34 cellular contexts compared by ENCODE assay signal in the genomic region with DNA sequence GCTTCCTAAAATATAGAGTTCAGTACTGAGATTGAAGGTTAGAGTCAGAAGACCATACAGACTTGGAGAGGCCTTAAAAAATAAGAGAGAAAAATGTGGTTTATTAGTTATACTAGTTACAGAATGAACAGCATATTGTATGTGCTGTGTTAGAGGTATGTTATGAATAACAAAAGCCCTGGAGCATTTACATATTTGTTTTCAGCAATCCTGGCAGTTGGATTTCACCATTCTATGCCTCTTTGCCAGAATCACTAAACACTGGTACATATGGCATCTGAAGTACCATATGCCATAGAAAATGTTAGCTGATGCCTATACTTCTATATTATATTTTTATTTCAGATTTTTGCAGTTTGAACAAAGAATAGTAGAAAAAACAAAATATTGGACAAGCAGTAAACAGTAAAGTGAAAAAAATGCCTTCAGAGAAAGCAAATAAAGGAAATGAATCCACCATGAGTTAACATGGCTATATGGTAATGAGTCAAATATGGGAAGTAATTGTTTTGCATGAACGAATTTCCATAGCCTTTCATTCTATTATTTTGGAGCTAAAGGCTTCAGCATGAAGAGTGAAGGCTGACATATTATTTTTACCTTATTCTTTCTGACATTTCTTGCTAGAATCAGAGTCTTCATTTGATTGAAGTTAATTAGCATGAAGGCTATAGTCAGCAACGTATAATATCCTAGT. TPM values are rescaled to one million over a fixed set of nuclear protein-coding genes. Genes with fewer than 3 reads are reported as not detected.
DNase-seq lines count a peak whose midpoint lies in the region; ATAC-seq and TF ChIP-seq lines count a peak whose summit lies in the region.
"Had no signal": no experiment of that assay in that cellular context is flagged by ENCODE, and none has a peak within 500 bp of the region (broad histone marks: within the 10 kb centered on the region; RNA-seq: fewer than 3 reads in every experiment).

No MANE protein-coding gene starts in this region.

- no peaks in the 10 kb centered on the region for H3K27me3 ChIP-seq in SK-N-SH (ENCODE audit: insufficient read depth)
- no peaks in the 10 kb centered on the region for H3K27me3 ChIP-seq in neural cell (ENCODE audit: insufficient read depth, low read depth, low read length)
- H3K27me3 ChIP-seq: colonic mucosa, esophagus squamous epithelium, gastrocnemius medialis, vagina had no signal

- H3K36me3 Mint-ChIP-seq in activated naive CD8-positive, alpha-beta T cell treated with anti-CD3 and anti-CD28 coated beads, Interleukin-2, amount 50 U/mL, for 24 hours (ENCODE audit: low read depth), result no peaks in the 10 kb centered on the region
- H3K36me3 Mint-ChIP-seq: CD4-positive, alpha-beta memory T cell; immature natural killer cell had no signal

- TF ChIP-seq EP300 in SK-N-SH (IDR thresholded peaks at IDR 0.05; ENCODE audit: borderline replicate concordance in 1 of 2, low read depth in 1 of 2, low read length in 1 of 2) (no peak), neural cell (conservative IDR thresholded peaks at IDR 0.05; ENCODE audit: poor library complexity, severe bottlenecking) (peak; percentile 16)

- peaks cover 0 to 13% of the 10 kb centered on the region in 2 experiments; a peak in 3 of 4 replicates for H3K4me1 ChIP-seq in SK-N-SH (ENCODE audit: control insufficient read depth in 1 of 2, insufficient read depth in 2 of 2, low read depth in 1 of 2, low read length in 1 of 2)
- H3K4me1 ChIP-seq: colonic mucosa, esophagus squamous epithelium, gastrocnemius medialis, prostate gland had no signal

- peaks cover 22% of the 10 kb centered on the region for H3F3A ChIP-seq in SK-N-SH (replicated peaks; ENCODE audit: insufficient read depth)
- H3F3A ChIP-seq in neural cell (ENCODE audit: insufficient read depth, low read length, poor library complexity, severe bottlenecking), result peaks cover 15% of the 10 kb centered on the region

- no peak for DNase-seq in SK-N-SH
- DNase-seq in NCI-H1694 (lab: John Stamatoyannopoulos, UW), result peak; percentile 61
- DNase-seq in activated naive CD8-positive, alpha-beta T cell treated with anti-CD3 and anti-CD28 coated beads, Interleukin-2, amount 50 U/mL, for 24 hours, result no peak
- no peak for DNase-seq in stimulated activated CD4-positive, alpha-beta T cell treated with anti-CD3 and anti-CD28 coated beads, Interleukin-1b, Interleukin-23, amount 100 ng/mL, for 48 hours
- DNase-seq in iPS-NIHi7 (ENCODE audit: extremely low spot score), result no peak
- DNase-seq: activated CD4-positive, alpha-beta T cell treated with anti-CD3 and anti-CD28 coated beads for 48 hours; activated CD8-positive, alpha-beta memory T cell treated with anti-CD3 and anti-CD28 coated beads, Interleukin-2, amount 10 ng/mL, durations not matched to agents 7 days and 5 days; activated naive CD4-positive, alpha-beta T cell treated with anti-CD3 and anti-CD28 coated beads, Interleukin-2, amount 10 ng/mL, durations not matched to agents 7 days and 5 days; activated T-cell treated with anti-CD3 and anti-CD28 coated beads, Interleukin-2, amount 50 U/mL, for 72 hours; anterior cingulate cortex; CD4-positive, alpha-beta memory T cell; colonic mucosa; DMS53; effector memory CD4-positive, alpha-beta T cell; esophagus squamous epithelium; gastrocnemius medialis; GF-D8; H9; hippocampal formation; immature natural killer cell; IMR-90; mesenchymal stem cell; NCI-H2029 treated with DMSO at 0.1 percent for 48 hours; NCI-H510A; OCI-M1; stimulated activated naive CD8-positive, alpha-beta T cell treated with anti-CD3 and anti-CD28 coated beads, Interleukin-15, Interleukin-2, amounts not matched to agents 100 U/mL and 50 U/mL, for 24 hours; T-helper 9 cell had no signal

- ATAC-seq in SK-N-SH treated with all-trans-retinoic acid at 6 μM for 48 hours, result no peak
- no peak for ATAC-seq in activated naive CD8-positive, alpha-beta T cell treated with anti-CD3 and anti-CD28 coated beads, Interleukin-2, amount 50 U/mL, for 24 hours
- ATAC-seq in HG03521 (IDR thresholded peaks at IDR 0.05; ENCODE audit: unreplicated experiment), result no peak
- ATAC-seq: activated CD8-positive, alpha-beta memory T cell treated with anti-CD3 and anti-CD28 coated beads, Interleukin-2, amount 10 ng/mL, durations not matched to agents 7 days and 5 days; gastrocnemius medialis; left lobe of liver had no signal

- H3K4me2 ChIP-seq in SK-N-SH (0 out of 2 replicates have a peak overlapping the region, but pooled peaks have one; percentile 46), neural cell (ENCODE audit: low read length) (peak overlapping the region; percentile 32)

- H2AFZ ChIP-seq in SK-N-SH (ENCODE audit: low read depth) (0 out of 2 replicates have a peak overlapping the region, but pooled peaks have one; percentile 62), neural cell (ENCODE audit: low read depth, low read length) (no peak overlapping the region)

- peaks cover 30% of the 10 kb centered on the region for H3K4me1 Mint-ChIP-seq in activated naive CD8-positive, alpha-beta T cell treated with anti-CD3 and anti-CD28 coated beads, Interleukin-2, amount 50 U/mL, for 24 hours
- H3K4me1 Mint-ChIP-seq: H9, immature natural killer cell had no signal

- CTCF ChIA-PET in SK-N-SH (lab: Yijun Ruan, JAX), result interaction anchor here (1.1 to 4.6 kb wide), 7 partner anchors 10 to 60 kb away, joined by 3 to 31 read pairs (median 4); no protein-coding TSS in a partner anchor

- TF ChIP-seq CTCF in SK-N-SH (IDR thresholded peaks at IDR 0.05), result no peak
- TF ChIP-seq CTCF in neural cell (IDR thresholded peaks at IDR 0.05; ENCODE audit: poor library complexity, severe bottlenecking), result no peak

- WGBS in SK-N-SH (ENCODE audit: low lambda C conversion rate), result 76% methylated on average over 2 of the region's 2 CpGs

- H3K79me2 ChIP-seq in SK-N-SH (ENCODE audit: insufficient read depth), result no peaks in the 10 kb centered on the region
- H3K79me2 ChIP-seq in neural cell (replicated peaks; ENCODE audit: insufficient read depth, low read length), result no peaks in the 10 kb centered on the region

- TF ChIP-seq RAD21 in SK-N-SH (IDR thresholded peaks at IDR 0.05; ENCODE audit: low read length) (no peak), neural cell (conservative IDR thresholded peaks at IDR 0.05) (no peak)

- H3K9me3 ChIP-seq in SK-N-SH (no peaks in the 10 kb centered on the region), neural cell (ENCODE audit: low read length) (no peaks in the 10 kb centered on the region)
- H3K9me3 ChIP-seq: colonic mucosa, esophagus squamous epithelium, gastrocnemius medialis, prostate gland, vagina had no signal

- H3K27ac ChIP-seq in SK-N-SH (ENCODE audit: low read depth in 2 of 2, low read length in 1 of 2) (peak overlapping the region; percentile 88 to 90; a peak in 3 of 4 replicates), neural cell (ENCODE audit: low read length) (peak overlapping the region; percentile 88)
- H3K27ac ChIP-seq: colonic mucosa, esophagus squamous epithelium, gastrocnemius medialis, vagina, VCaP had no signal

- H3K4me3 ChIP-seq in SK-N-SH (ENCODE audit: low read depth in 2 of 2, low read length in 1 of 2) (no peak overlapping the region), neural cell (ENCODE audit: low read length) (peak overlapping the region; percentile 23)
- H3K4me3 ChIP-seq: colonic mucosa, esophagus squamous epithelium, gastrocnemius medialis, prostate gland, vagina had no signal

- no peak overlapping the region for H3K4me3 Mint-ChIP-seq in activated naive CD8-positive, alpha-beta T cell treated with anti-CD3 and anti-CD28 coated beads, Interleukin-2, amount 50 U/mL, for 24 hours
- H3K4me3 Mint-ChIP-seq: activated CD8-positive, alpha-beta memory T cell treated with anti-CD3 and anti-CD28 coated beads, Interleukin-2, amount 10 ng/mL, durations not matched to agents 7 days and 5 days; activated naive CD4-positive, alpha-beta T cell treated with anti-CD3 and anti-CD28 coated beads, Interleukin-2, amount 10 ng/mL, durations not matched to agents 7 days and 5 days; H9; immature natural killer cell had no signal

- no peaks in the 10 kb centered on the region for H3K27me3 Mint-ChIP-seq in activated naive CD8-positive, alpha-beta T cell treated with anti-CD3 and anti-CD28 coated beads, Interleukin-2, amount 50 U/mL, for 24 hours
- H3K27me3 Mint-ChIP-seq: activated CD8-positive, alpha-beta memory T cell treated with anti-CD3 and anti-CD28 coated beads, Interleukin-2, amount 10 ng/mL, durations not matched to agents 7 days and 5 days; activated naive CD4-positive, alpha-beta T cell treated with anti-CD3 and anti-CD28 coated beads, Interleukin-2, amount 10 ng/mL, durations not matched to agents 7 days and 5 days had no signal

- H3K9me2 ChIP-seq in SK-N-SH, result no peaks in the 10 kb centered on the region
- H3K9me2 ChIP-seq in neural cell (ENCODE audit: insufficient read depth, low read length), result no peaks in the 10 kb centered on the region

- POLR2A ChIA-PET in SK-N-SH (lab: Yijun Ruan, JAX), result no interaction called here

- 0 out of 2 replicates have a peak overlapping the region, but pooled peaks have one; percentile 27 for H3K9ac ChIP-seq in SK-N-SH
- H3K9ac ChIP-seq in neural cell (ENCODE audit: low read length), result peak overlapping the region; percentile 42

- H3K36me3 ChIP-seq in SK-N-SH (replicated peaks in 1 of 2; ENCODE audit: control insufficient read depth in 1 of 2, insufficient read depth in 2 of 2, low read length in 1 of 2), result no peaks in the 10 kb centered on the region
- no peaks in the 10 kb centered on the region for H3K36me3 ChIP-seq in neural cell (ENCODE audit: insufficient read depth, low read length)
- H3K36me3 ChIP-seq: colonic mucosa, esophagus squamous epithelium, gastrocnemius medialis, prostate gland, vagina had no signal

- H3K9me3 Mint-ChIP-seq in activated naive CD8-positive, alpha-beta T cell treated with anti-CD3 and anti-CD28 coated beads, Interleukin-2, amount 50 U/mL, for 24 hours, result no peaks in the 10 kb centered on the region
- H3K9me3 Mint-ChIP-seq: activated naive CD4-positive, alpha-beta T cell treated with anti-CD3 and anti-CD28 coated beads, Interleukin-2, amount 10 ng/mL, durations not matched to agents 7 days and 5 days; H9; immature natural killer cell had no signal

- H4K20me1 ChIP-seq in SK-N-SH (ENCODE audit: insufficient read depth) (no peaks in the 10 kb centered on the region), neural cell (ENCODE audit: insufficient read depth) (no peaks in the 10 kb centered on the region)

- H3K27ac Mint-ChIP-seq in activated naive CD8-positive, alpha-beta T cell treated with anti-CD3 and anti-CD28 coated beads, Interleukin-2, amount 50 U/mL, for 24 hours, result peak overlapping the region; percentile 96
- H3K27ac Mint-ChIP-seq: activated CD8-positive, alpha-beta memory T cell treated with anti-CD3 and anti-CD28 coated beads, Interleukin-2, amount 10 ng/mL, durations not matched to agents 7 days and 5 days; activated naive CD4-positive, alpha-beta T cell treated with anti-CD3 and anti-CD28 coated beads, Interleukin-2, amount 10 ng/mL, durations not matched to agents 7 days and 5 days; H9; immature natural killer cell had no signal

TF ChIP-seq in neural cell, 6 proteins besides CTCF, POLR2A, EP300 and RAD21 (continues in another document):
- TF ChIP-seq EZH2 (IDR thresholded peaks at IDR 0.05; ENCODE audit: borderline replicate concordance, insufficient read depth, low read length, poor library complexity, severe bottlenecking), result no peak

RNA-seq across cellular contexts. Expression of a gene that starts 41.9 kb away (rescaled TPM):
- polyA plus RNA-seq in SK-N-SH (2012; rRNA removed), result 3.5 and 3.7 TPM in 2 replicates
- 2.3 and 2.6 TPM in 2 replicates for polyA plus RNA-seq in SK-N-SH (2012; cell fraction: cytosol; rRNA removed)
- polyA plus RNA-seq in SK-N-SH (2012; cell fraction: nucleus; rRNA removed), result 10.2 and 11.7 TPM in 2 replicates
- polyA plus RNA-seq in neural cell, result 0.46 and 0.52 TPM in 2 replicates
- 0.73 and 0.81 TPM in 2 replicates for polyA minus RNA-seq in neural cell
